In genomic region chr1:27574871-27575831, GRCh38 we compare ENCODE assay signal across 8 cellular contexts. TPM values are rescaled to one million over a fixed set of nuclear protein-coding genes. Genes with fewer than 3 reads are reported as not detected.
DNase-seq lines count a peak whose midpoint lies in the region; ATAC-seq and TF ChIP-seq lines count a peak whose summit lies in the region.

No MANE protein-coding gene starts in this region.

- TF ChIP-seq CTCF in lower lobe of right lung (IDR thresholded peaks at IDR 0.05) (peak; percentile 33), thyroid gland (IDR thresholded peaks at IDR 0.05) (peak in 2 of 6 experiments; percentile 23 to 29)
- no peak for TF ChIP-seq CTCF in CD8-positive, alpha-beta T cell (IDR thresholded peaks at IDR 0.05)

- H3K4me1 ChIP-seq in duodenal mucosa (ENCODE audit: control insufficient read depth in 1 of 2, insufficient read depth in 2 of 2, low read length in 2 of 2): peaks cover 21 to 34% of the 10 kb centered on the region in 2 donors
- peaks cover 79% of the 10 kb centered on the region for H3K4me1 ChIP-seq in lower lobe of right lung
- H3K4me1 ChIP-seq in thyroid gland: peaks cover 82 to 92% of the 10 kb centered on the region in 2 donors
- no peaks in the 10 kb centered on the region for H3K4me1 ChIP-seq in CD8-positive, alpha-beta T cell (ENCODE audit: insufficient read depth, low read length)
- H3K4me1 ChIP-seq in effector memory CD4-positive, alpha-beta T cell (ENCODE audit: control insufficient read depth, insufficient read depth, low read length, poor library complexity, severe bottlenecking): peaks cover 5% of the 10 kb centered on the region

- CTCF ChIA-PET in CD8-positive, alpha-beta T cell (lab: Charles Lee): interaction anchor here (1.3 to 3.5 kb wide), 3 partner anchors 18 to 94 kb away, joined by 3 to 19 read pairs (median 13); no protein-coding TSS in a partner anchor

- H3K27me3 ChIP-seq in duodenal mucosa (ENCODE audit: control insufficient read depth in 1 of 2, insufficient read depth in 2 of 2, low read length in 2 of 2): no peaks in the 10 kb centered on the region
- H3K27me3 ChIP-seq in lower lobe of right lung (ENCODE audit: low read depth): no peaks in the 10 kb centered on the region
- H3K27me3 ChIP-seq in thyroid gland: no peaks in the 10 kb centered on the region
- H3K27me3 ChIP-seq in CD8-positive, alpha-beta T cell (ENCODE audit: insufficient read depth, low read length): no peaks in the 10 kb centered on the region
- no peaks in the 10 kb centered on the region for H3K27me3 ChIP-seq in effector memory CD4-positive, alpha-beta T cell (replicated peaks; ENCODE audit: control insufficient read depth, insufficient read depth, low read length, poor library complexity, severe bottlenecking)

- 1 to 9% methylated on average over 12 to 38 of the region's 83 CpGs for WGBS in thyroid gland, 2 donors

- DNase-seq in EH (ENCODE audit: low read depth) (peak; percentile 90), NCI-H2196 treated with DMSO at 0.1 percent for 48 hours (lab: John Stamatoyannopoulos, UW; ENCODE audit: unreplicated experiment) (peak; percentile 95), lower lobe of right lung (peak; percentile 86), thyroid gland (peak; percentile 91 to 93)
- no peak for DNase-seq in CD8-positive, alpha-beta T cell
- DNase-seq in effector memory CD4-positive, alpha-beta T cell: no peak

- peak; percentile 74 to 81 for ATAC-seq in lower lobe of right lung
- no peak for ATAC-seq in HG02678 (IDR thresholded peaks at IDR 0.05; ENCODE audit: unreplicated experiment)
- no peak for ATAC-seq in CD8-positive, alpha-beta T cell

- H3K27ac ChIP-seq in duodenal mucosa (ENCODE audit: low read depth, low read length): peak overlapping the region; percentile 34
- H3K27ac ChIP-seq in lower lobe of right lung: peak overlapping the region; percentile 87
- peak overlapping the region; percentile 87 to 98 (median 89) for H3K27ac ChIP-seq in thyroid gland
- H3K27ac ChIP-seq in CD8-positive, alpha-beta T cell (ENCODE audit: low read depth, low read length): no peak overlapping the region
- H3K27ac ChIP-seq in effector memory CD4-positive, alpha-beta T cell (ENCODE audit: insufficient read depth, low read length, poor library complexity, severe bottlenecking): no peak overlapping the region

- H3K27me3 Mint-ChIP-seq in CD8-positive, alpha-beta T cell (ENCODE audit: low read depth): no peaks in the 10 kb centered on the region

- H3K4me3 ChIP-seq in duodenal mucosa (ENCODE audit: low read depth in 1 of 2, low read length in 2 of 2) (peak overlapping the region in 1 of 2 donors; percentile 48), lower lobe of right lung (peak overlapping the region; percentile 51), thyroid gland (replicated peaks in 1 of 3) (peak overlapping the region in 1 of 3 donors; percentile 34)
- H3K4me3 ChIP-seq in CD8-positive, alpha-beta T cell (ENCODE audit: low read depth, low read length): no peak overlapping the region
- no peak overlapping the region for H3K4me3 ChIP-seq in effector memory CD4-positive, alpha-beta T cell (ENCODE audit: insufficient read depth, low read depth, low read length, poor library complexity, severe bottlenecking)

- no peak overlapping the region for H3K4me3 Mint-ChIP-seq in CD8-positive, alpha-beta T cell

- TF ChIP-seq POLR2A in thyroid gland (IDR thresholded peaks at IDR 0.05): peak in 1 of 2 donors; percentile 38

- peaks cover 31% of the 10 kb centered on the region for H3K4me1 Mint-ChIP-seq in CD8-positive, alpha-beta T cell (ENCODE audit: low read depth)

- no peaks in the 10 kb centered on the region for H3K9me3 Mint-ChIP-seq in CD8-positive, alpha-beta T cell

- H3K27ac Mint-ChIP-seq in CD8-positive, alpha-beta T cell: no peak overlapping the region

- no peak overlapping the region for H3K9ac ChIP-seq in duodenal mucosa (ENCODE audit: low read depth in 1 of 2, low read length in 2 of 2)

- no peaks in the 10 kb centered on the region for H3K36me3 ChIP-seq in duodenal mucosa (ENCODE audit: control insufficient read depth in 1 of 2, insufficient read depth in 2 of 2, low read length in 2 of 2)
- no peaks in the 10 kb centered on the region for H3K36me3 ChIP-seq in lower lobe of right lung
- H3K36me3 ChIP-seq in thyroid gland: no peaks in the 10 kb centered on the region
- no peaks in the 10 kb centered on the region for H3K36me3 ChIP-seq in CD8-positive, alpha-beta T cell (ENCODE audit: insufficient read depth, low read length)
- no peaks in the 10 kb centered on the region for H3K36me3 ChIP-seq in effector memory CD4-positive, alpha-beta T cell (ENCODE audit: control insufficient read depth, insufficient read depth, low read length)

- POLR2A ChIA-PET in CD8-positive, alpha-beta T cell (lab: Charles Lee): no interaction called here

- intact Hi-C loops in lower lobe of right lung (cut with DNase I) (no loop called here), thyroid gland (cut with DNase I) (no loop called here)
- intact Hi-C loops in CD8-positive, alpha-beta T cell (cut with DNase I, micrococcal nuclease): no loop called here

- H3K9me3 ChIP-seq in duodenal mucosa (ENCODE audit: control insufficient read depth in 1 of 2, low read length in 2 of 2) (no peaks in the 10 kb centered on the region), lower lobe of right lung (no peaks in the 10 kb centered on the region), thyroid gland (no peaks in the 10 kb centered on the region)
- no peaks in the 10 kb centered on the region for H3K9me3 ChIP-seq in CD8-positive, alpha-beta T cell (ENCODE audit: low read length)
- H3K9me3 ChIP-seq in effector memory CD4-positive, alpha-beta T cell (ENCODE audit: control insufficient read depth, low read length): no peaks in the 10 kb centered on the region

- no peaks in the 10 kb centered on the region for H3K36me3 Mint-ChIP-seq in CD8-positive, alpha-beta T cell

RNA-seq across cellular contexts. Expression of gene AHDC1, which starts 28.8 kb away (rescaled TPM):
- total RNA-seq in lower lobe of right lung (23.7 TPM), thyroid gland (10 to 100 TPM; 25.5 to 91.4 (median 47.8) TPM)
- total RNA-seq in CD8-positive, alpha-beta T cell: 10 to 100 TPM; 19.5 to 21.1 TPM

RNA-seq across cellular contexts. Expression of gene FGR, which starts 59.8 kb away (rescaled TPM):
- total RNA-seq in lower lobe of right lung: 193 TPM
- total RNA-seq in thyroid gland: 1 to 10 TPM; 4.6 to 7.1 (median 6.4) TPM
- total RNA-seq in CD8-positive, alpha-beta T cell: 1 to 10 TPM; 1.4 to 2.5 TPM

Comparison
In these comparisons a context has a peak if more than half of its experiments do, and no peak if none do; other contexts are left out.
1. DNase-seq: peak in EH (single experiment), NCI-H2196 treated with DMSO at 0.1 percent for 48 hours (single experiment), lower lobe of right lung (single experiment) and thyroid gland (2 of 2); none in CD8-positive, alpha-beta T cell (0 of 7) and effector memory CD4-positive, alpha-beta T cell (0 of 3).
2. H3K27ac ChIP-seq: peak in duodenal mucosa (single experiment), lower lobe of right lung (single experiment) and thyroid gland (3 of 3); none in CD8-positive, alpha-beta T cell (single experiment) and effector memory CD4-positive, alpha-beta T cell (single experiment).
3. ATAC-seq: peak in lower lobe of right lung (2 of 2); none in HG02678 (single experiment) and CD8-positive, alpha-beta T cell (single experiment).
4. RNA of gene FGR, which starts 59.8 kb away (total RNA-seq): 193 TPM in lower lobe of right lung (single experiment); 4.6 to 7.1 TPM in thyroid gland and 1.4 to 2.5 TPM in CD8-positive, alpha-beta T cell; every median in the first group is over 10 times any median in the second.